33 cellular contexts compared by ENCODE assay signal in the genomic region with DNA sequence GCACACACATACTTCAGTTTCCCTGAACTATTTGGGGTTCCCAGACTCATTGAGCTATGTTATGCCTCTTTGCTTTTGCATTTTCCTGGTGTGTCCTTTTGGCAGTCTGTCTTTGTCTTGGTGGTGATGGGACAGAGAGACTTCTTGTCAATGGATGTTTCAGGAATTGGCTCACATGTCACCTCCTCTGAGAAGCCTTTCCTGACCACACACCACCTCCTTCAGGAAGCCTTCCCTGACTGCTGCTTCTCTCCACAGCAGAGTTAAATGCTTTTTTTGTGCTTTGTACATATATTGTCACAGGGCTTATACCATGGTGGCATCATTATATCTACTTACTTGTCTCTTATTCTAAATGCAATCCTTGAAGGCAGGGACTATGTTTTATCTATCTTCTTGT. TPM values are rescaled to one million over a fixed set of nuclear protein-coding genes. Genes with fewer than 3 reads are reported as not detected.
"Had no signal": no experiment of that assay in that cellular context is flagged by ENCODE, and none has a peak within 500 bp of the region (broad histone marks: within the 10 kb centered on the region; RNA-seq: fewer than 3 reads in every experiment).

No MANE protein-coding gene starts in this region.

- DNase-seq: colonic mucosa; cortex of kidney; dermis blood vessel endothelial cell; dorsolateral prefrontal cortex; effector CD4-positive, alpha-beta T cell; effector memory CD4-positive, alpha-beta T cell; erythroblast; esophagus squamous epithelium; foreskin fibroblast; foreskin melanocyte; gastrocnemius medialis; glutamatergic neuron; head of caudate nucleus; heart right ventricle; hippocampal formation; left cardiac atrium; left lung; left ventricle myocardium superior; lower lobe of right lung; mesenchymal stem cell; mucosa of descending colon; naive B cell had no signal

- H3K27me3 ChIP-seq: colonic mucosa had no signal

- ATAC-seq: esophagus mucosa, gastrocnemius medialis, heart right ventricle, left cardiac atrium, left lung, left ventricle myocardium superior, lower lobe of right lung, mucosa of descending colon had no signal

- H3K4me3 Mint-ChIP-seq: mesothelial cell of epicardium, naive B cell had no signal

- H3K27ac ChIP-seq: colonic mucosa, dorsolateral prefrontal cortex, epithelial cell of prostate, esophagus squamous epithelium, gastrocnemius medialis, heart right ventricle, left lung, lower lobe of right lung had no signal

- H3K36me3 Mint-ChIP-seq: mesothelial cell of epicardium, naive B cell had no signal

- H3K4me1 ChIP-seq: colonic mucosa, gastrocnemius medialis, heart right ventricle, left lung, lower lobe of right lung had no signal

- FAIRE-seq: endometrium, islet of Langerhans, keratinocyte had no signal

- H3K36me3 ChIP-seq: colonic mucosa, esophagus squamous epithelium, gastrocnemius medialis, heart right ventricle, left lung, lower lobe of right lung had no signal

- H3K4me3 ChIP-seq: colonic mucosa, dorsolateral prefrontal cortex, esophagus squamous epithelium, gastrocnemius medialis, heart right ventricle, left lung, lower lobe of right lung, mucosa of descending colon had no signal

- H3K9me3 Mint-ChIP-seq: mesothelial cell of epicardium had no signal

- H3K27ac Mint-ChIP-seq: mesothelial cell of epicardium, naive B cell had no signal

- H3K9me3 ChIP-seq: colonic mucosa, esophagus squamous epithelium, gastrocnemius medialis, heart right ventricle, left lung, lower lobe of right lung, mucosa of descending colon had no signal

- H3K4me1 Mint-ChIP-seq: naive B cell had no signal

RNA-seq across cellular contexts. Expression of a gene that starts 28.5 kb away (rescaled TPM):
- total RNA-seq: colonic mucosa, dermis blood vessel endothelial cell, gastrocnemius medialis, glomerular endothelial cell, heart right ventricle, kidney epithelial cell, left cardiac atrium, left ventricle myocardium superior, lung microvascular endothelial cell, mesenteric fat pad, mucosa of descending colon, myocyte had no signal
- polyA plus RNA-seq: heart right ventricle, keratinocyte had no signal
